In genomic region chr14:22426711-22427110, GRCh38 we compare ENCODE assay signal across 16 cellular contexts.
"Had no signal": no experiment of that assay in that cellular context is flagged by ENCODE, and none has a peak within 500 bp of the region (broad histone marks: within the 10 kb centered on the region; RNA-seq: fewer than 3 reads in every experiment).

No MANE protein-coding gene starts in this region.

- H3K4me3 Mint-ChIP-seq: memory B cell, nephron progenitor cell had no signal

- H3K36me3 ChIP-seq: heart left ventricle, left lung, lower lobe of right lung, upper lobe of left lung, uterus had no signal

- H3K9me3 ChIP-seq: heart left ventricle, left lung, lower lobe of right lung, upper lobe of left lung, uterus had no signal

- ATAC-seq: heart left ventricle had no signal

- H3K36me3 Mint-ChIP-seq: memory B cell had no signal

- H3K9me3 Mint-ChIP-seq: memory B cell, nephron progenitor cell had no signal

- DNase-seq: effector CD4-positive, alpha-beta T cell; foreskin melanocyte; heart left ventricle; hypothalamus; islet precursor cell; left lung; lower lobe of right lung; midbrain; nephron progenitor cell; right cardiac atrium; small intestine; stimulated activated CD4-positive, alpha-beta T cell treated with anti-CD3 and anti-CD28 coated beads, Interleukin-12 subunit alpha, Interleukin-12 subunit beta, amount 100 ng/mL, for 4 hours; stimulated activated naive CD4-positive, alpha-beta T cell treated with Interleukin-2 at 50 U/mL for 16 hours; upper lobe of left lung; uterus had no signal

- H3K27ac Mint-ChIP-seq: memory B cell, nephron progenitor cell had no signal

- H3K4me3 ChIP-seq: lower lobe of right lung had no signal

- H3K27me3 ChIP-seq: heart left ventricle, left lung, upper lobe of left lung, uterus had no signal
